ENCODE assay signal across 19 cellular contexts in the genomic region with DNA sequence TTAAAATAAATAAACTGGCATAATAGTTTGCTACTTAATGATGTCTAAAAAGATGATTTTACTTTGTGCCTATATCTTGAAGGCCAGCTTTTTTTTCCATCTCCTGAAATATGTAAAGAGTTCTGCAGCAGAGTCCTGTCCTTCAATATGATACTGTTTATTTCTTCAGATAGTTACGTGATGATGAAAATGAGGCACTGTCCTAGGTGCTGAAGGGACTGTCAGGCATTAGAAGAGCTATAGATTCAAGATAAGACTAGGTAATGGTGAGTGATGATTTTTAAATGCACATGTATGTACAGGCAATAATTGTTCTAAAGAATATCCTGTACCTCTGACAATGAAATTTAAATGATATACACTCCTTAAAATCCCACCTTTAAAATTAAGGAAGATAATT.
DNase-seq lines count a peak whose midpoint lies in the region; ATAC-seq, FAIRE-seq and TF ChIP-seq lines count a peak whose summit lies in the region.
"Had no signal": no experiment of that assay in that cellular context is flagged by ENCODE, and none has a peak within 500 bp of the region (broad histone marks: within the 10 kb centered on the region; RNA-seq: fewer than 3 reads in every experiment).

No MANE protein-coding gene starts in this region.

- H3K9me3 Mint-ChIP-seq in MCF 10A (ENCODE audit: unreplicated experiment) (peaks cover 6% of the 10 kb centered on the region), endothelial cell (ENCODE audit: unreplicated experiment) (no peaks in the 10 kb centered on the region)
- H3K9me3 Mint-ChIP-seq in stimulated activated naive CD8-positive, alpha-beta T cell treated with anti-CD3 and anti-CD28 coated beads, Interleukin-15, amount 100 ng/mL, for 72 hours, result peaks cover 0 to 6% of the 10 kb centered on the region in 2 donors

- POLR2A ChIA-PET in MCF 10A (lab: Yijun Ruan, JAX), result interaction anchor here (0.6 kb wide), 1 partner anchor 14 kb away, joined by 3 read pairs; no protein-coding TSS in a partner anchor

- FAIRE-seq in urothelium cell line (lab: Jason Lieb, UNC), result no peak
- FAIRE-seq: GM12891, H1 had no signal

- H3K9me3 ChIP-seq in breast epithelium (no peaks in the 10 kb centered on the region), SJCRH30 (replicated peaks) (no peaks in the 10 kb centered on the region)
- H3K9me3 ChIP-seq: upper lobe of right lung had no signal

- H3K4me3 Mint-ChIP-seq in MCF 10A (ENCODE audit: unreplicated experiment) (no peak overlapping the region), endothelial cell (ENCODE audit: unreplicated experiment) (no peak overlapping the region)
- no peak overlapping the region for H3K4me3 Mint-ChIP-seq in stimulated activated naive CD8-positive, alpha-beta T cell treated with anti-CD3 and anti-CD28 coated beads, Interleukin-15, amount 100 ng/mL, for 72 hours
- H3K4me3 Mint-ChIP-seq: activated T-cell treated with anti-CD3 and anti-CD28 coated beads, Interleukin-2, amount 50 U/mL, for 4 hours had no signal

- no peak for ATAC-seq in stimulated activated naive CD8-positive, alpha-beta T cell treated with anti-CD3 and anti-CD28 coated beads, Interleukin-15, amount 100 ng/mL, for 72 hours
- ATAC-seq: activated CD4-positive, CD25-positive, alpha-beta regulatory T cell treated with anti-CD3 and anti-CD28 coated beads, Interleukin-2, amount 50 U/mL, for 24 hours; activated T-cell treated with anti-CD3 and anti-CD28 coated beads, Interleukin-2, amount 50 U/mL, for 4 hours; upper lobe of right lung had no signal

- TF ChIP-seq POLR2A in breast epithelium (IDR thresholded peaks at IDR 0.05), result no peak

- CTCF ChIA-PET in MCF 10A (lab: Yijun Ruan, JAX), result interaction anchor here (0.7 to 3.3 kb wide), 3 partner anchors 10 to 1302 kb away, joined by 3 to 23 read pairs (median 6); no protein-coding TSS in a partner anchor

- H3K4me3 ChIP-seq in breast epithelium (no peak overlapping the region), SJCRH30 (no peak overlapping the region)
- H3K4me3 ChIP-seq: upper lobe of right lung had no signal

- H3K4me1 ChIP-seq in breast epithelium, result no peaks in the 10 kb centered on the region
- no peaks in the 10 kb centered on the region for H3K4me1 ChIP-seq in SJCRH30
- H3K4me1 ChIP-seq: parathyroid adenoma, upper lobe of right lung had no signal

- DNase-seq in MCF 10A (ENCODE audit: unreplicated experiment) (peak; percentile 62), breast epithelium (ENCODE audit: low spot score in 2 of 2) (no peak), SJCRH30 (peak; percentile 13 to 54), endothelial cell (ENCODE audit: low spot score) (peak; percentile 25), urothelium cell line (ENCODE audit: low spot score) (peak; percentile 14), anterior cingulate cortex (lab: John Stamatoyannopoulos, UW) (no peak), NCI-H2029 (lab: John Stamatoyannopoulos, UW) (no peak)
- DNase-seq in stimulated activated naive CD8-positive, alpha-beta T cell treated with anti-CD3 and anti-CD28 coated beads, Interleukin-15, amount 100 ng/mL, for 72 hours, result no peak
- DNase-seq: activated T-cell treated with anti-CD3 and anti-CD28 coated beads, Interleukin-2, amount 50 U/mL, for 4 hours; caudate nucleus; NCI-H1694; NCI-H774; stimulated activated CD8-positive, alpha-beta memory T cell treated with anti-CD3 and anti-CD28 coated beads, Interleukin-4, amount 100 ng/mL, for 48 hours; upper lobe of right lung had no signal

- intact Hi-C loops in MCF 10A (cut with micrococcal nuclease) (no loop called here), breast epithelium (cut with DNase I; ENCODE audit: low total_unique reads) (no loop called here)

- H3K36me3 Mint-ChIP-seq in MCF 10A (ENCODE audit: insufficient read depth, unreplicated experiment) (peaks cover 4% of the 10 kb centered on the region), endothelial cell (ENCODE audit: low read depth, unreplicated experiment) (no peaks in the 10 kb centered on the region)

- H3K4me1 Mint-ChIP-seq in MCF 10A (ENCODE audit: insufficient read depth, unreplicated experiment), result no peaks in the 10 kb centered on the region
- peaks cover 19% of the 10 kb centered on the region for H3K4me1 Mint-ChIP-seq in endothelial cell (ENCODE audit: unreplicated experiment)
- no peaks in the 10 kb centered on the region for H3K4me1 Mint-ChIP-seq in stimulated activated naive CD8-positive, alpha-beta T cell treated with anti-CD3 and anti-CD28 coated beads, Interleukin-15, amount 100 ng/mL, for 72 hours

- no peak for TF ChIP-seq CTCF in MCF 10A (IDR thresholded peaks at IDR 0.05; ENCODE audit: unreplicated experiment)
- TF ChIP-seq CTCF in breast epithelium (IDR thresholded peaks at IDR 0.05), result no peak
- TF ChIP-seq CTCF in endothelial cell (IDR thresholded peaks at IDR 0.05; ENCODE audit: unreplicated experiment), result no peak

- no peaks in the 10 kb centered on the region for H3K27me3 ChIP-seq in breast epithelium
- H3K27me3 ChIP-seq in SJCRH30, result no peaks in the 10 kb centered on the region
- H3K27me3 ChIP-seq: upper lobe of right lung had no signal

- BruUV-seq in MCF 10A (replicated peaks; lab: Mats Ljungman, UMichigan), result no TSS peak

- H3K27me3 Mint-ChIP-seq in MCF 10A (ENCODE audit: insufficient read depth, unreplicated experiment) (peaks cover 61% of the 10 kb centered on the region), endothelial cell (ENCODE audit: unreplicated experiment) (no peaks in the 10 kb centered on the region)
- H3K27me3 Mint-ChIP-seq in stimulated activated naive CD8-positive, alpha-beta T cell treated with anti-CD3 and anti-CD28 coated beads, Interleukin-15, amount 100 ng/mL, for 72 hours, result peaks cover 5% of the 10 kb centered on the region

- H3K36me3 ChIP-seq in breast epithelium, result no peaks in the 10 kb centered on the region
- H3K36me3 ChIP-seq in SJCRH30, result no peaks in the 10 kb centered on the region
- H3K36me3 ChIP-seq: upper lobe of right lung had no signal

- H3K27ac Mint-ChIP-seq in MCF 10A (ENCODE audit: low read depth, unreplicated experiment), result no peak overlapping the region
- H3K27ac Mint-ChIP-seq in endothelial cell (ENCODE audit: unreplicated experiment), result no peak overlapping the region
- H3K27ac Mint-ChIP-seq in stimulated activated naive CD8-positive, alpha-beta T cell treated with anti-CD3 and anti-CD28 coated beads, Interleukin-15, amount 100 ng/mL, for 72 hours, result no peak overlapping the region

- H3K27ac ChIP-seq in breast epithelium (no peak overlapping the region), SJCRH30 (no peak overlapping the region)
- H3K27ac ChIP-seq: epithelial cell of prostate, parathyroid adenoma, upper lobe of right lung had no signal

Comparison
In these comparisons a context has a peak if more than half of its experiments do, and no peak if none do; other contexts are left out.
1. DNase-seq: peak in MCF 10A (single experiment), SJCRH30 (2 of 2), endothelial cell (single experiment) and urothelium cell line (single experiment); none in breast epithelium (0 of 2), stimulated activated naive CD8-positive, alpha-beta T cell treated with anti-CD3 and anti-CD28 coated beads, Interleukin-15, amount 100 ng/mL, for 72 hours (0 of 2), anterior cingulate cortex (0 of 58) and NCI-H2029 (single experiment).